ENCODE assay signal across 15 cellular contexts in the genomic region with DNA sequence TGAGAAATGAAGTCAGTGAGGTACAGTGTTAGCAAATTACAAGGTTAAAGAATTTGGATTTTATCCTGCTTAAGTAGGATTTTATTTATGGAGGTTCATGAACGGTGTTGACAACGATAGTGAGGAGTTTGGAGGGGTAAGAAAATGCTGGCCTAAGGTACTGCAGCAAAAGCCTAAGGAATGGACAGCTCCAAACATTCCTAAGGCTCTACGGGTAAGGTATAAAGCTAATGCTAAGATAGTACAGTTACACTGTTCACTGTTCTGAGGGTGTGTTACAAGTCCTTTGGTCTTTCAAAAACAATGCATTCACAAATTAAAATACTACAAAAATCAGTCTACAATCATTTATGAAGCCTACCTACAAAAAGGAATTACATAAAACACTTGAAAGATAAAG. TPM values are rescaled to one million over a fixed set of nuclear protein-coding genes. Genes with fewer than 3 reads are reported as not detected.
DNase-seq lines count a peak whose midpoint lies in the region; ATAC-seq, FAIRE-seq and TF ChIP-seq lines count a peak whose summit lies in the region.
"Had no signal": no experiment of that assay in that cellular context is flagged by ENCODE, and none has a peak within 500 bp of the region (broad histone marks: within the 10 kb centered on the region; RNA-seq: fewer than 3 reads in every experiment).

No MANE protein-coding gene starts in this region.

- no peak overlapping the region for H3K9ac ChIP-seq in keratinocyte (ENCODE audit: control insufficient read depth, extremely low read depth, insufficient read depth, low read length)

- no peak for FAIRE-seq in keratinocyte (lab: Jason Lieb, UNC)
- FAIRE-seq in GM12892 (lab: Jason Lieb, UNC), result no peak
- FAIRE-seq: colon had no signal

- intact Hi-C loops in naive thymus-derived CD4-positive, alpha-beta T cell (cut with micrococcal nuclease), result no loop called here

- no peak for TF ChIP-seq POLR2A in GM12892 (IDR thresholded peaks at IDR 0.05; ENCODE audit: low read depth, low read length)

- peaks cover 10% of the 10 kb centered on the region for H3K4me1 ChIP-seq in keratinocyte (ENCODE audit: control insufficient read depth, extremely low read depth, insufficient read depth, low read length)
- peaks cover 9 to 26% of the 10 kb centered on the region in 2 donors for H3K4me1 ChIP-seq in naive thymus-derived CD4-positive, alpha-beta T cell (ENCODE audit: control insufficient read depth in 2 of 2, insufficient read depth in 2 of 2, low read length in 2 of 2)

- no peaks in the 10 kb centered on the region for H3K9me3 Mint-ChIP-seq in naive thymus-derived CD4-positive, alpha-beta T cell
- H3K9me3 Mint-ChIP-seq: T-helper 1 cell treated with Interleukin-12 subunit alpha and Interleukin-12 subunit beta and Interleukin-4 antibody, amounts not matched to agents 30 μg/mL and 1 μg/mL, for 36 hours had no signal

- H3K79me2 ChIP-seq in keratinocyte (ENCODE audit: control insufficient read depth, insufficient read depth, low read length), result peaks cover 42% of the 10 kb centered on the region

- no peaks in the 10 kb centered on the region for H3K27me3 Mint-ChIP-seq in naive thymus-derived CD4-positive, alpha-beta T cell
- H3K27me3 Mint-ChIP-seq: activated naive CD8-positive, alpha-beta T cell treated with anti-CD3 and anti-CD28 coated beads, Interleukin-2, amount 10 ng/mL, durations not matched to agents 7 days and 5 days had no signal

- no peaks in the 10 kb centered on the region for H4K20me1 ChIP-seq in keratinocyte (ENCODE audit: control insufficient read depth, extremely low read depth, insufficient read depth, low read length)

- H3K27ac ChIP-seq in angular gyrus (ENCODE audit: low read depth, low read length) (peak overlapping the region; percentile 86), keratinocyte (ENCODE audit: control insufficient read depth, insufficient read depth, low read length) (no peak overlapping the region), temporal lobe (ENCODE audit: low read depth, low read length) (peak overlapping the region; percentile 91)
- H3K27ac ChIP-seq in naive thymus-derived CD4-positive, alpha-beta T cell (ENCODE audit: low read depth, low read length), result no peak overlapping the region
- H3K27ac ChIP-seq: testis had no signal

- H3K27me3 ChIP-seq in keratinocyte (ENCODE audit: control insufficient read depth, extremely low read depth, insufficient read depth, low read length), result no peaks in the 10 kb centered on the region
- no peaks in the 10 kb centered on the region for H3K27me3 ChIP-seq in naive thymus-derived CD4-positive, alpha-beta T cell (ENCODE audit: control insufficient read depth in 2 of 2, insufficient read depth in 2 of 2, low read length in 2 of 2)
- H3K27me3 ChIP-seq: esophagus squamous epithelium, testis had no signal

- TF ChIP-seq RAD21 in Ishikawa (IDR thresholded peaks at IDR 0.05; ENCODE audit: low read depth), result no peak

- no peaks in the 10 kb centered on the region for H3K9me3 ChIP-seq in keratinocyte (ENCODE audit: control insufficient read depth, low read depth, low read length)
- no peaks in the 10 kb centered on the region for H3K9me3 ChIP-seq in naive thymus-derived CD4-positive, alpha-beta T cell (ENCODE audit: control insufficient read depth in 2 of 3, low read length in 3 of 3)
- H3K9me3 ChIP-seq: esophagus squamous epithelium, testis had no signal

- peaks cover 15 to 60% (median 32%) of the 10 kb centered on the region in 5 donors for H3K36me3 Mint-ChIP-seq in naive thymus-derived CD4-positive, alpha-beta T cell

- dilution Hi-C loops in keratinocyte (cut with MboI; ENCODE audit: extremely low pct_ligation_motif_present, low sequenced_read_pairs), result no loop called here

- H3K4me3 Mint-ChIP-seq in naive thymus-derived CD4-positive, alpha-beta T cell, result peak overlapping the region in 2 of 10 donors; percentile 29 to 49
- H3K4me3 Mint-ChIP-seq: activated naive CD8-positive, alpha-beta T cell treated with anti-CD3 and anti-CD28 coated beads, Interleukin-2, amount 10 ng/mL, durations not matched to agents 7 days and 5 days; CD14-positive monocyte; T-helper 1 cell treated with Interleukin-12 subunit alpha and Interleukin-12 subunit beta and Interleukin-4 antibody, amounts not matched to agents 30 μg/mL and 1 μg/mL, for 36 hours had no signal

- peaks cover 15 to 26% of the 10 kb centered on the region in 2 experiments for H3K36me3 ChIP-seq in keratinocyte (ENCODE audit: control insufficient read depth in 2 of 2, extremely low read depth in 1 of 2, insufficient read depth in 2 of 2, low read length in 2 of 2)
- H3K36me3 ChIP-seq in naive thymus-derived CD4-positive, alpha-beta T cell (ENCODE audit: control insufficient read depth in 2 of 3, insufficient read depth in 3 of 3, low read length in 3 of 3), result peaks cover 0 to 22% (median 3%) of the 10 kb centered on the region in 3 experiments

- POLR2A ChIA-PET in naive thymus-derived CD4-positive, alpha-beta T cell (lab: Charles Lee), result interaction anchor here (0.9 kb wide), 1 partner anchor 22 kb away, joined by 3 read pairs; no protein-coding TSS in a partner anchor

- TF ChIP-seq EP300 in Ishikawa (IDR thresholded peaks at IDR 0.05; ENCODE audit: borderline replicate concordance), result no peak

- no peaks in the 10 kb centered on the region for H3K9me1 ChIP-seq in keratinocyte (ENCODE audit: control insufficient read depth, extremely low read depth, insufficient read depth, low read length)

- no peak for DNase-seq in keratinocyte (ENCODE audit: low read depth, low spot score)
- no peak for DNase-seq in naive thymus-derived CD4-positive, alpha-beta T cell
- DNase-seq in GM12892 (ENCODE audit: insufficient read length), result no peak
- DNase-seq in KG1 (lab: John Stamatoyannopoulos, UW), result no peak
- DNase-seq: activated CD4-positive, alpha-beta T cell treated with anti-CD3 and anti-CD28 coated beads for 4 hours; activated naive CD8-positive, alpha-beta T cell treated with anti-CD3 and anti-CD28 coated beads, Interleukin-2, amount 10 ng/mL, durations not matched to agents 7 days and 5 days; esophagus squamous epithelium; NCI-H2029; testis had no signal

- H3K4me3 ChIP-seq in keratinocyte (ENCODE audit: control insufficient read depth in 2 of 3, extremely low read depth in 1 of 3, insufficient read depth in 2 of 3, low read depth in 1 of 3, low read length in 3 of 3), result no peak overlapping the region
- H3K4me3 ChIP-seq in naive thymus-derived CD4-positive, alpha-beta T cell (ENCODE audit: low read length), result no peak overlapping the region
- H3K4me3 ChIP-seq: testis had no signal

- H3K4me1 Mint-ChIP-seq in naive thymus-derived CD4-positive, alpha-beta T cell, result peaks cover 26 to 91% (median 81%) of the 10 kb centered on the region in 7 donors

- H3K27ac Mint-ChIP-seq in naive thymus-derived CD4-positive, alpha-beta T cell, result peak overlapping the region in 2 of 9 donors; percentile 6 to 28
- H3K27ac Mint-ChIP-seq: activated naive CD8-positive, alpha-beta T cell treated with anti-CD3 and anti-CD28 coated beads, Interleukin-2, amount 10 ng/mL, durations not matched to agents 7 days and 5 days; T-helper 1 cell treated with Interleukin-12 subunit alpha and Interleukin-12 subunit beta and Interleukin-4 antibody, amounts not matched to agents 30 μg/mL and 1 μg/mL, for 36 hours had no signal

- TF ChIP-seq CTCF in keratinocyte (optimal IDR thresholded peaks at IDR 0.05 in 1 of 3, IDR thresholded peaks at IDR 0.05 in 1 of 3, conservative IDR thresholded peaks at IDR 0.05 in 1 of 3; ENCODE audit: extremely low read depth in 1 of 3, insufficient read depth in 2 of 3, low read length in 3 of 3), result no peak

- H3K4me2 ChIP-seq in keratinocyte (ENCODE audit: control insufficient read depth, extremely low read depth, insufficient read depth, low read depth, low read length), result peak overlapping the region; percentile 66

- CTCF ChIA-PET in naive thymus-derived CD4-positive, alpha-beta T cell (lab: Charles Lee), result no interaction called here

- H2AFZ ChIP-seq in keratinocyte (ENCODE audit: control insufficient read depth, low read length), result no peak overlapping the region

- ATAC-seq in naive thymus-derived CD4-positive, alpha-beta T cell, result no peak

TF ChIP-seq in Ishikawa, 13 proteins besides CTCF, POLR2A, EP300 and RAD21 (continues in another document):
- TF ChIP-seq MAX (IDR thresholded peaks at IDR 0.05), result no peak

RNA-seq across cellular contexts. Expression of gene MTMR10, which starts 7.3 kb away (rescaled TPM):
- 10.8 to 16.2 TPM (median 15.5 TPM) in 3 replicates for polyA plus RNA-seq in keratinocyte
- 2.5 TPM for polyA plus RNA-seq in keratinocyte (2011; ENCODE audit: low read depth)
- polyA plus RNA-seq in keratinocyte (2011; cell fraction: cytosol; rRNA removed), result 8.1 and 13.5 TPM in 2 replicates
- polyA plus RNA-seq in keratinocyte (2011; cell fraction: nucleus; rRNA removed), result 15.2 and 18.7 TPM in 2 replicates
- 5.2 and 10.5 TPM in 2 replicates for polyA plus RNA-seq in keratinocyte (2012; ENCODE audit: low replicate concordance)
- polyA minus RNA-seq in keratinocyte, result 8.4 to 24.5 TPM (median 14.5 TPM) in 3 replicates
- polyA minus RNA-seq in keratinocyte (2011; cell fraction: cytosol; rRNA and poly(A)+ RNA removed), result 18.2 TPM
- polyA minus RNA-seq in keratinocyte (2011; cell fraction: nucleus; rRNA and poly(A)+ RNA removed), result 15.9 and 32.6 TPM in 2 replicates
- 10.1 TPM for total RNA-seq in temporal lobe
- 10 to 100 TPM; 21.2 to 50.8 (median 34.0) TPM for total RNA-seq in naive thymus-derived CD4-positive, alpha-beta T cell
- 1 to 10 TPM; 4.0 to 9.4 TPM for polyA plus RNA-seq in naive thymus-derived CD4-positive, alpha-beta T cell
- 10.3 TPM for polyA plus RNA-seq in GM12892 (2012; ENCODE audit: missing spikeins)

Comparison
In these comparisons a context has a peak if more than half of its experiments do, and no peak if none do; other contexts are left out.
1. H3K27ac ChIP-seq: peak in angular gyrus (single experiment) and temporal lobe (single experiment); none in keratinocyte (single experiment) and naive thymus-derived CD4-positive, alpha-beta T cell (single experiment).